In the genomic region with DNA sequence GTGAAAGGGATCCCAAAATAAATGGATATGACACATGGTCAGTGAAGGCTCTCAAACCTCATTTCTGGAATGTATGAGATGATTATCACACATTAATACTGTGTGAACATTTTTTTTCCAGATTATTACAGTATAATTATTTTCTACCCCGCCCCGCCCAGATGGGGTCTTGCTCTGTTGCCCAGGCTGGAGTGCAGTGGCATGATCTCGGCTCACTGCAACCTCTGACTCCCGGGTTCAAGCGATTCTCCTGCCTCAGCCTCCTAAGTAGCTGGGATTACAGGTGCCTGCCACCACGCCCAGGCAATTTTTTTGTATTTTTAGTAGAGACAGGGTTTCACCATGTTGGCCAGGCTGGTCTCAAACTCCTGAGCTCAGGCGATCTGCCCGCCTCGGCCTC, we compare ENCODE assay signal across 1 cellular context.
TF ChIP-seq lines count a peak whose summit lies in the region.

No MANE protein-coding gene starts in this region.

TF ChIP-seq in HEK293, 187 proteins besides CTCF, POLR2A, EP300 and RAD21:
- peak; percentile 89 for TF ChIP-seq ZNF121 (tag by site-specific recombination; IDR thresholded peaks at IDR 0.05)
